12 cellular contexts compared by ENCODE assay signal in genomic region chrX:45788941-45789348, GRCh38.
DNase-seq lines count a peak whose midpoint lies in the region; ATAC-seq and TF ChIP-seq lines count a peak whose summit lies in the region.
"Had no signal": no experiment of that assay in that cellular context is flagged by ENCODE, and none has a peak within 500 bp of the region (broad histone marks: within the 10 kb centered on the region; RNA-seq: fewer than 3 reads in every experiment).

No MANE protein-coding gene starts in this region.

- peaks cover 3% of the 10 kb centered on the region for H3K4me1 ChIP-seq in CD4-positive, CD25-positive, alpha-beta regulatory T cell (ENCODE audit: control insufficient read depth, insufficient read depth, low read length, poor library complexity, severe bottlenecking)
- no peaks in the 10 kb centered on the region; the same call in none of the 2 replicates for H3K4me1 ChIP-seq in Panc1 (ENCODE audit: control insufficient read depth, insufficient read depth, low read length)
- H3K4me1 ChIP-seq in esophagus (ENCODE audit: control insufficient read depth in 2 of 2, insufficient read depth in 2 of 2, low read length in 1 of 2) = no peaks in the 10 kb centered on the region
- H3K4me1 ChIP-seq in tibial artery = peaks cover 0 to 15% (median 3%) of the 10 kb centered on the region in 4 donors
- H3K4me1 ChIP-seq: uterus had no signal

- 25 to 44% methylated on average over 8 of the region's 8 CpGs for WGBS in esophagus, 2 donors

- intact Hi-C loops in Panc1 (cut with micrococcal nuclease; ENCODE audit: unreplicated experiment) (no loop called here), tibial artery (cut with DNase I; ENCODE audit: low total_unique reads) (no loop called here)

- CTCF ChIA-PET in Panc1 (lab: Charles Lee) = interaction anchor here (0.6 kb wide), 1 partner anchor 24 kb away, joined by 4 read pairs; no protein-coding TSS in a partner anchor

- POLR2A ChIA-PET in Panc1 (lab: Charles Lee) = no interaction called here

- in situ Hi-C loops in Panc1 (cut with HindIII; ENCODE audit: low pct_unique_long_range_greater_than_20kb, low sequenced_read_pairs) = no loop called here

- no peak overlapping the region for H3K4me3 ChIP-seq in CD4-positive, CD25-positive, alpha-beta regulatory T cell (ENCODE audit: low read depth, low read length)
- H3K4me3 ChIP-seq in Panc1 (ENCODE audit: low read depth in 2 of 2, low read length in 2 of 2) = no peak overlapping the region
- H3K4me3 ChIP-seq in esophagus (ENCODE audit: low read depth in 1 of 2, low read length in 2 of 2) = no peak overlapping the region
- no peak overlapping the region for H3K4me3 ChIP-seq in tibial artery
- H3K4me3 ChIP-seq: uterus had no signal

- no peak overlapping the region for H3K4me3 Mint-ChIP-seq in CD4-positive, CD25-positive, alpha-beta regulatory T cell
- no peak overlapping the region for H3K4me3 Mint-ChIP-seq in effector memory CD8-positive, alpha-beta T cell

- no peaks in the 10 kb centered on the region for H3K9me3 ChIP-seq in CD4-positive, CD25-positive, alpha-beta regulatory T cell (ENCODE audit: control insufficient read depth in 2 of 2, low read length in 2 of 2)
- H3K9me3 ChIP-seq in Panc1 (ENCODE audit: control insufficient read depth, insufficient read depth, low read depth, low read length) = no peaks in the 10 kb centered on the region
- H3K9me3 ChIP-seq in esophagus (ENCODE audit: control insufficient read depth in 2 of 2, insufficient read depth in 1 of 2, low read depth in 1 of 2, low read length in 1 of 2) = no peaks in the 10 kb centered on the region
- H3K9me3 ChIP-seq in tibial artery = no peaks in the 10 kb centered on the region
- H3K9me3 ChIP-seq: uterus had no signal

- H3K36me3 Mint-ChIP-seq in CD4-positive, CD25-positive, alpha-beta regulatory T cell = no peaks in the 10 kb centered on the region
- H3K36me3 Mint-ChIP-seq in effector memory CD8-positive, alpha-beta T cell (ENCODE audit: insufficient read depth) = no peaks in the 10 kb centered on the region

- no peaks in the 10 kb centered on the region for H3K9me3 Mint-ChIP-seq in CD4-positive, CD25-positive, alpha-beta regulatory T cell
- H3K9me3 Mint-ChIP-seq in effector memory CD8-positive, alpha-beta T cell = no peaks in the 10 kb centered on the region

- no peak for DNase-seq in CD4-positive, CD25-positive, alpha-beta regulatory T cell
- DNase-seq in Panc1 (ENCODE audit: low read depth, low spot score) (no peak), myocyte (ENCODE audit: low read depth) (peak; percentile 60), 8988T (no peak), tibial artery (no peak)
- DNase-seq in effector memory CD8-positive, alpha-beta T cell = no peak
- DNase-seq: activated effector memory CD4-positive, alpha-beta T cell treated with Interleukin-2 at 50 U/mL for 16 hours; DMS 273 treated with DMSO at 0.1 percent for 48 hours; SW 1271 had no signal

- no peaks in the 10 kb centered on the region for H3K27me3 Mint-ChIP-seq in CD4-positive, CD25-positive, alpha-beta regulatory T cell
- H3K27me3 Mint-ChIP-seq in effector memory CD8-positive, alpha-beta T cell = peaks cover 0 to 4% of the 10 kb centered on the region in 2 donors

- H3K27ac Mint-ChIP-seq in CD4-positive, CD25-positive, alpha-beta regulatory T cell = peak overlapping the region in 2 of 3 donors; percentile 39 to 42
- H3K27ac Mint-ChIP-seq in effector memory CD8-positive, alpha-beta T cell = peak overlapping the region in 1 of 2 donors; percentile 46

- BruUV-seq in Panc1 (replicated peaks; lab: Mats Ljungman, UMichigan) = no TSS peak

- TF ChIP-seq CTCF in Panc1 (IDR thresholded peaks at IDR 0.05) (no peak), tibial artery (IDR thresholded peaks at IDR 0.05) (no peak)

- H3K27ac ChIP-seq in CD4-positive, CD25-positive, alpha-beta regulatory T cell (ENCODE audit: insufficient read depth, low read length, poor library complexity, severe bottlenecking) = no peak overlapping the region
- H3K27ac ChIP-seq in Panc1 (ENCODE audit: low read length) (peak overlapping the region; percentile 7; the same call in 1 of the 2 replicates), esophagus (ENCODE audit: low read depth in 2 of 2, low read length in 1 of 2) (peak overlapping the region; percentile 75 to 80), tibial artery (peak overlapping the region in 1 of 2 donors; percentile 33)

- H3K27me3 ChIP-seq in CD4-positive, CD25-positive, alpha-beta regulatory T cell (ENCODE audit: control insufficient read depth, insufficient read depth, low read length) = no peaks in the 10 kb centered on the region
- H3K27me3 ChIP-seq in Panc1 (ENCODE audit: control insufficient read depth, insufficient read depth, low read length) (no peaks in the 10 kb centered on the region), esophagus (ENCODE audit: control insufficient read depth in 1 of 2, insufficient read depth in 2 of 2, low read length in 2 of 2) (no peaks in the 10 kb centered on the region), tibial artery (no peaks in the 10 kb centered on the region)

- peaks cover 8 to 17% (median 12%) of the 10 kb centered on the region in 4 donors for H3K4me1 Mint-ChIP-seq in CD4-positive, CD25-positive, alpha-beta regulatory T cell
- H3K4me1 Mint-ChIP-seq in effector memory CD8-positive, alpha-beta T cell (ENCODE audit: low read depth in 2 of 2) = peaks cover 0 to 4% of the 10 kb centered on the region in 2 donors

- no peak for ATAC-seq in CD4-positive, CD25-positive, alpha-beta regulatory T cell (ENCODE audit: low read depth in 2 of 2)
- ATAC-seq in Panc1 (no peak), HG02763 (IDR thresholded peaks at IDR 0.05; ENCODE audit: unreplicated experiment) (no peak)
- no peak for ATAC-seq in effector memory CD8-positive, alpha-beta T cell (replicated peaks)

- H3K36me3 ChIP-seq in CD4-positive, CD25-positive, alpha-beta regulatory T cell (ENCODE audit: control insufficient read depth, insufficient read depth, low read length) = no peaks in the 10 kb centered on the region
- H3K36me3 ChIP-seq in Panc1 (ENCODE audit: control insufficient read depth, insufficient read depth, low read length) = no peaks in the 10 kb centered on the region
- H3K36me3 ChIP-seq in esophagus (ENCODE audit: control insufficient read depth in 2 of 2, insufficient read depth in 2 of 2, low read length in 1 of 2) = no peaks in the 10 kb centered on the region
- no peaks in the 10 kb centered on the region for H3K36me3 ChIP-seq in tibial artery
- H3K36me3 ChIP-seq: uterus had no signal
